9 cellular contexts compared by ENCODE assay signal in the genomic region with DNA sequence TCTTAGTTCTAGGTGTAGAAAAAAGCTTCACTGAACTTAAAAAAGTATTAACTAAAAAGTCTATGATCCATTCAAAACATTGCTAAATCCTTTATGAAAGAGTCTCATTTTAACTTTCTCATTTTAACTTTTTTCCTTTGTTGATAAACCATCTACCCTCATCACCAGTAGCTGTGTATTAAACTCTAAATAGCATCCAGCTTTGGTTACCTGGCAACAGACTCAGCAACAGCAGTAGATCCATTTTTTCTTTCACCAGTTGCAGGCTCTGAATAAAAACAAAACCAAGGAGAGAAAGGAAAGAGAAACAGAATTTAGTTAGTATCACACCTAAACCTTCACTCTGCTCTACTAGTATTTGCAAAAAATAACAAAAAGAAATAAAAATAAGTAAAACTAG.
A peak's percentile ranks its signal among the peaks of the same experiment; 100 is the strongest.
DNase-seq lines count a peak whose midpoint lies in the region; ATAC-seq and TF ChIP-seq lines count a peak whose summit lies in the region.
"Had no signal": no experiment of that assay in that cellular context is flagged by ENCODE, and none has a peak within 500 bp of the region (broad histone marks: within the 10 kb centered on the region; RNA-seq: fewer than 3 reads in every experiment).

No MANE protein-coding gene starts in this region.

- DNase-seq in DMS 273 (lab: John Stamatoyannopoulos, UW; ENCODE audit: unreplicated experiment): peak; percentile 26
- DNase-seq in DMS 273 treated with DMSO at 0.1 percent for 48 hours (lab: John Stamatoyannopoulos, UW): no peak
- DNase-seq in NCI-H2171 (lab: John Stamatoyannopoulos, UW): peak; percentile 18
- DNase-seq in coronary artery (ENCODE audit: low spot score): no peak
- DNase-seq in putamen (ENCODE audit: low spot score): peak; percentile 20
- no peak for DNase-seq in NCI-H187 treated with DMSO at 0.1 percent for 48 hours (lab: John Stamatoyannopoulos, UW)

- no peak for ATAC-seq in HG02981 (IDR thresholded peaks at IDR 0.05; ENCODE audit: unreplicated experiment)
- no peak for ATAC-seq in HG02852 (IDR thresholded peaks at IDR 0.05; ENCODE audit: unreplicated experiment)

- no peak for TF ChIP-seq CTCF in coronary artery (IDR thresholded peaks at IDR 0.05)

- no peak overlapping the region for H3K4me3 ChIP-seq in coronary artery

- peak overlapping the region; percentile 36 to 72 for H3K27ac ChIP-seq in coronary artery
- H3K27ac ChIP-seq: 22Rv1 had no signal

Comparison
In these comparisons a context has a peak if more than half of its experiments do, and no peak if none do; other contexts are left out.
1. DNase-seq: peak in DMS 273 (single experiment), NCI-H2171 (single experiment) and putamen (single experiment); none in DMS 273 treated with DMSO at 0.1 percent for 48 hours (single experiment), coronary artery (single experiment) and NCI-H187 treated with DMSO at 0.1 percent for 48 hours (single experiment).